1 cellular context compared by ENCODE assay signal in the genomic region with DNA sequence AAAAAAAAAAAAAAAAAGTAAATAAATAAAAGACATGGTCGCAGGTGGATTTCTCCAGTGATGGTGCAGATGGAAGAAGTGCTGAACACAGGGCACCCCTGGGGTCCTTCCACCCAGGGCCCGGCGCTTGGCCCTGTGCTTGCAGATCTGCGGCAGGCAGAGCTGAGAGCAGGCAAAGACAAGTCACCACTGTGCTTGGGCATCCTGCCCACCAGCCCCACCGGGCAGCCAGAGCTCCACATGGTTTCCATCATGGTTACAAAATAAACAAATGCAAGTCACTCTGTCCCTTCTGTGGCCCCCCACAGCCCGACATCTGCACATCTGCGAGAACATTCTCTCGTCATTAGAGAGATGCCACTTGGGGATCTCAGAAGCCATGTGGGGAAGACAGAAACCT.
TF ChIP-seq lines count a peak whose summit lies in the region.

No MANE protein-coding gene starts in this region.

TF ChIP-seq in HepG2, 621 proteins besides CTCF, POLR2A, EP300 and RAD21:
- no peak for TF ChIP-seq ZMYM2 (CRISPR knock-in tag; IDR thresholded peaks at IDR 0.05)
- no peak for TF ChIP-seq ZNF337 (CRISPR knock-in tag; IDR thresholded peaks at IDR 0.05; ENCODE audit: borderline replicate concordance, low read depth)
- TF ChIP-seq HNF4A (CRISPR knock-in tag; IDR thresholded peaks at IDR 0.05): no peak
